Comparison of ENCODE assay signal across 7 cellular contexts in genomic region chr2:218398437-218399390, GRCh38. TPM values are rescaled to one million over a fixed set of nuclear protein-coding genes. Genes with fewer than 3 reads are reported as not detected.
DNase-seq lines count a peak whose midpoint lies in the region; ATAC-seq and TF ChIP-seq lines count a peak whose summit lies in the region.

No MANE protein-coding gene starts in this region.

- peaks cover 80% of the 10 kb centered on the region for H3K4me1 ChIP-seq in mononuclear cell (ENCODE audit: insufficient read depth, low read length)

- no peak for TF ChIP-seq CTCF in GM12875 (IDR thresholded peaks at IDR 0.05; ENCODE audit: borderline replicate concordance, insufficient read depth, low read depth, low read length)
- TF ChIP-seq CTCF in epithelial cell of proximal tubule (conservative IDR thresholded peaks at IDR 0.05; ENCODE audit: low read depth, low read length): no peak

- DNase-seq in NCI-H2227 (lab: John Stamatoyannopoulos, UW; ENCODE audit: unreplicated experiment): peak; percentile 72
- DNase-seq in activated CD8-positive, alpha-beta memory T cell treated with anti-CD3 and anti-CD28 coated beads, Interleukin-2, amount 50 U/mL, for 48 hours: peak; percentile 84
- no peak for DNase-seq in epithelial cell of proximal tubule (ENCODE audit: low read depth)
- DNase-seq in stimulated activated naive CD8-positive, alpha-beta T cell treated with anti-CD3 and anti-CD28 coated beads, Interleukin-15, amount 100 ng/mL, for 72 hours: peak; percentile 68 to 76

- H3K27ac Mint-ChIP-seq in stimulated activated naive CD8-positive, alpha-beta T cell treated with anti-CD3 and anti-CD28 coated beads, Interleukin-15, amount 100 ng/mL, for 72 hours: peak overlapping the region; percentile 86 to 95

- no peaks in the 10 kb centered on the region for H3K9me3 Mint-ChIP-seq in stimulated activated naive CD8-positive, alpha-beta T cell treated with anti-CD3 and anti-CD28 coated beads, Interleukin-15, amount 100 ng/mL, for 72 hours

- H3K4me3 ChIP-seq in GM12875 (ENCODE audit: low read depth, low read length): peak overlapping the region; percentile 84
- H3K4me3 ChIP-seq in epithelial cell of proximal tubule (ENCODE audit: low read depth, low read length): peak overlapping the region; percentile 72
- peak overlapping the region; percentile 84 for H3K4me3 ChIP-seq in mononuclear cell (ENCODE audit: low read length)

- H3K9me3 ChIP-seq in mononuclear cell (ENCODE audit: low read depth, low read length): no peaks in the 10 kb centered on the region

- peak overlapping the region; percentile 86 to 91 for H3K4me3 Mint-ChIP-seq in stimulated activated naive CD8-positive, alpha-beta T cell treated with anti-CD3 and anti-CD28 coated beads, Interleukin-15, amount 100 ng/mL, for 72 hours

- H3K27me3 Mint-ChIP-seq in stimulated activated naive CD8-positive, alpha-beta T cell treated with anti-CD3 and anti-CD28 coated beads, Interleukin-15, amount 100 ng/mL, for 72 hours: no peaks in the 10 kb centered on the region

- no peaks in the 10 kb centered on the region for H3K27me3 ChIP-seq in mononuclear cell (ENCODE audit: insufficient read depth, low read length)

- H3K4me1 Mint-ChIP-seq in stimulated activated naive CD8-positive, alpha-beta T cell treated with anti-CD3 and anti-CD28 coated beads, Interleukin-15, amount 100 ng/mL, for 72 hours: peaks cover 72% of the 10 kb centered on the region

- peak; percentile 15 for ATAC-seq in HG02571 (IDR thresholded peaks at IDR 0.05; ENCODE audit: unreplicated experiment)
- peak; percentile 41 for ATAC-seq in stimulated activated naive CD8-positive, alpha-beta T cell treated with anti-CD3 and anti-CD28 coated beads, Interleukin-15, amount 100 ng/mL, for 72 hours

RNA-seq across cellular contexts. Expression of gene CTDSP1, which starts 1.0 kb away (rescaled TPM):
- total RNA-seq in epithelial cell of proximal tubule (49.0 and 65.5 TPM in 2 replicates), mononuclear cell (59.7 TPM)

RNA-seq across cellular contexts. Expression of gene SLC11A1, which starts 16.6 kb away (rescaled TPM):
- total RNA-seq in epithelial cell of proximal tubule (0.22 TPM in 1 of 2 replicates, not detected in the other), mononuclear cell (126 TPM)

RNA-seq across cellular contexts. Expression of gene VIL1, which starts 20.2 kb away (rescaled TPM):
- not detected in 2 replicates for total RNA-seq in epithelial cell of proximal tubule
- total RNA-seq in mononuclear cell: 2.1 TPM

RNA-seq across cellular contexts. Expression of gene CATIP, which starts 42.1 kb away (rescaled TPM):
- total RNA-seq in epithelial cell of proximal tubule: not detected in 2 replicates
- total RNA-seq in mononuclear cell: not detected

Comparison
In these comparisons a context has a peak if more than half of its experiments do, and no peak if none do; other contexts are left out.
1. RNA of gene SLC11A1, which starts 16.6 kb away (total RNA-seq): 126 TPM in mononuclear cell (single experiment); 0.22 TPM in epithelial cell of proximal tubule; every median in the first group is over 100 times any median in the second.
2. Peak in every context shown above with its lines, with median percentiles within 50 percentile points of each other: H3K4me3 ChIP-seq.